ENCODE assay signal across 18 cellular contexts in the genomic region with DNA sequence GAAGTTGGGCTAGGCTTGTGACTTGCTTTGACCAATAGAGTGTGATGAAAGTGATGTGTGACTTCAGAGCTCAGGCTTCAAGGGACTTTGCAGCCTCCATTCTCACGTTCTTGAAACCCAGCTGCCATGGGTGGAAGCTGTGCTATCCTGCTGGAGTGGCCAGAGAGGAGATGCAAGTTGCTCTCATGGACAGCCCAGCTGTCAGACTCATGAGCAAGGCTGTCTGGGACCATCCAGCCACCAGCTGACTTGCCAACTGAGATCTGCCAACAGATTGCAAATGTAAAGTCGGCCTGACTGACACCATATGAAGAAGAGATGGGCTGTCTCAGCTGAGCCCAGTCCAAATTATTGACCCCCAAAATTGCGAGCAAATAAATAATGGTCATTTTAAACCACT.
"Had no signal": no experiment of that assay in that cellular context is flagged by ENCODE, and none has a peak within 500 bp of the region (broad histone marks: within the 10 kb centered on the region; RNA-seq: fewer than 3 reads in every experiment).

No MANE protein-coding gene starts in this region.

- H3K4me1 ChIP-seq: heart left ventricle, neural progenitor cell, pancreas, stomach, transverse colon had no signal

- H3K9ac ChIP-seq: neural progenitor cell had no signal

- H3K4me3 Mint-ChIP-seq: natural killer cell treated with Interleukin-12 subunit alpha and Interleukin-12 subunit beta and Interleukin-15 and Interleukin-18, amount 100 ng/mL, for 72 hours; neural progenitor cell; stimulated activated naive B cell treated with anti-CD40 and anti-IgM and Interleukin-4, amounts not matched to agents 10 μg/mL and 1 μg/mL and 100 μg/mL, for 72 hours had no signal

- H3K4me2 ChIP-seq: neural progenitor cell had no signal

- DNase-seq: effector memory CD4-positive, alpha-beta T cell; heart left ventricle; hippocampal formation; left colon; midbrain; occipital lobe; pancreas; right cardiac atrium; stimulated activated CD4-positive, alpha-beta T cell treated with anti-CD3 and anti-CD28 coated beads, Interleukin-4, amount 100 ng/mL, for 1 hour; stimulated activated naive B cell treated with anti-CD40 and anti-IgM and Interleukin-4, amounts not matched to agents 10 μg/mL and 1 μg/mL and 100 μg/mL, for 72 hours; stomach; substantia nigra; transverse colon had no signal

- H3K4me1 Mint-ChIP-seq: neural progenitor cell; stimulated activated naive B cell treated with anti-CD40 and anti-IgM and Interleukin-4, amounts not matched to agents 10 μg/mL and 1 μg/mL and 100 μg/mL, for 72 hours had no signal

- H3K9me3 ChIP-seq: pancreas, stomach, thoracic aorta, transverse colon had no signal

- H2AFZ ChIP-seq: neural progenitor cell had no signal

- H3K9me3 Mint-ChIP-seq: natural killer cell treated with Interleukin-12 subunit alpha and Interleukin-12 subunit beta and Interleukin-15 and Interleukin-18, amount 100 ng/mL, for 72 hours; stimulated activated naive B cell treated with anti-CD40 and anti-IgM and Interleukin-4, amounts not matched to agents 10 μg/mL and 1 μg/mL and 100 μg/mL, for 72 hours had no signal

- H3K36me3 ChIP-seq: heart left ventricle, pancreas, stomach, thoracic aorta, transverse colon had no signal

- ATAC-seq: esophagus mucosa; heart left ventricle; left colon; pancreas; right cardiac atrium; stimulated activated naive B cell treated with anti-CD40 and anti-IgM and Interleukin-4, amounts not matched to agents 10 μg/mL and 1 μg/mL and 100 μg/mL, for 72 hours had no signal

- H3K4me3 ChIP-seq: heart left ventricle, neural progenitor cell, pancreas, stomach, thoracic aorta, transverse colon had no signal

- H3K27ac Mint-ChIP-seq: natural killer cell treated with Interleukin-12 subunit alpha and Interleukin-12 subunit beta and Interleukin-15 and Interleukin-18, amount 100 ng/mL, for 72 hours; neural progenitor cell; progenitor cell of endocrine pancreas; stimulated activated naive B cell treated with anti-CD40 and anti-IgM and Interleukin-4, amounts not matched to agents 10 μg/mL and 1 μg/mL and 100 μg/mL, for 72 hours had no signal

- H3K27me3 Mint-ChIP-seq: natural killer cell treated with Interleukin-12 subunit alpha and Interleukin-12 subunit beta and Interleukin-15 and Interleukin-18, amount 100 ng/mL, for 72 hours; progenitor cell of endocrine pancreas; stimulated activated naive B cell treated with anti-CD40 and anti-IgM and Interleukin-4, amounts not matched to agents 10 μg/mL and 1 μg/mL and 100 μg/mL, for 72 hours had no signal

- H3K27me3 ChIP-seq: heart left ventricle, neural progenitor cell, pancreas, stomach, transverse colon had no signal

- H3K36me3 Mint-ChIP-seq: natural killer cell treated with Interleukin-12 subunit alpha and Interleukin-12 subunit beta and Interleukin-15 and Interleukin-18, amount 100 ng/mL, for 72 hours; neural progenitor cell; stimulated activated naive B cell treated with anti-CD40 and anti-IgM and Interleukin-4, amounts not matched to agents 10 μg/mL and 1 μg/mL and 100 μg/mL, for 72 hours had no signal

- H3K27ac ChIP-seq: heart left ventricle, neural progenitor cell, pancreas, stomach, thoracic aorta, transverse colon had no signal
